Comparison of ENCODE assay signal across 7 cellular contexts in genomic region chr7:80060218-80060806, GRCh38.
DNase-seq lines count a peak whose midpoint lies in the region; ATAC-seq and TF ChIP-seq lines count a peak whose summit lies in the region.

No MANE protein-coding gene starts in this region.

- CTCF ChIA-PET in GM10248 (lab: Yijun Ruan, JAX), result interaction anchor here (1.3 to 3.1 kb wide), 2 partner anchors 13 to 331 kb away, joined by 4 to 18 read pairs; no protein-coding TSS in a partner anchor

- intact Hi-C loops in sciatic nerve (cut with DNase I), result no loop called here

- peak; percentile 20 for DNase-seq in GM10248 (ENCODE audit: extremely low spot score)
- peak; percentile 62 for DNase-seq in RPMI8226
- peak; percentile 85 for DNase-seq in fibroblast of pulmonary artery (ENCODE audit: low read depth)
- DNase-seq in sciatic nerve (ENCODE audit: low spot score), result no peak
- DNase-seq in stimulated activated CD4-positive, alpha-beta T cell treated with anti-CD3 and anti-CD28 coated beads, Interleukin-4, amount 100 ng/mL, for 4 hours, result no peak

- H3K4me3 ChIP-seq in fibroblast of pulmonary artery (replicated peaks; ENCODE audit: low read depth, low read length), result no peak overlapping the region

- peak; percentile 47 for TF ChIP-seq CTCF in GM10248 (IDR thresholded peaks at IDR 0.05; ENCODE audit: control extremely low read depth, extremely low read depth, low read depth, missing control alignments)
- TF ChIP-seq CTCF in LNCAP (IDR thresholded peaks at IDR 0.05), result peak; percentile 63
- peak; percentile 46 for TF ChIP-seq CTCF in fibroblast of pulmonary artery (IDR thresholded peaks at IDR 0.05; ENCODE audit: low read length, missing control alignments)

- ATAC-seq in sciatic nerve (peak; percentile 28), HG02973 (IDR thresholded peaks at IDR 0.05; ENCODE audit: unreplicated experiment) (no peak)

- POLR2A ChIA-PET in GM10248 (lab: Yijun Ruan, JAX), result no interaction called here

Comparison
In these comparisons a context has a peak if more than half of its experiments do, and no peak if none do; other contexts are left out.
1. DNase-seq: peak in GM10248 (single experiment), RPMI8226 (single experiment) and fibroblast of pulmonary artery (single experiment); none in sciatic nerve (single experiment) and stimulated activated CD4-positive, alpha-beta T cell treated with anti-CD3 and anti-CD28 coated beads, Interleukin-4, amount 100 ng/mL, for 4 hours (0 of 2).
2. Peak in every context shown above with its lines, with median percentiles within 50 percentile points of each other: CTCF ChIP-seq.